In genomic region chr4:47483722-47484121, GRCh38 we compare ENCODE assay signal across 1 cellular context.
TF ChIP-seq lines count a peak whose summit lies in the region.

No MANE protein-coding gene starts in this region.

TF ChIP-seq in K562, 482 proteins besides CTCF, POLR2A, EP300 and RAD21:
- TF ChIP-seq CBX5 (IDR thresholded peaks at IDR 0.05; ENCODE audit: borderline replicate concordance, low read depth): no peak
- TF ChIP-seq EWSR1 (IDR thresholded peaks at IDR 0.05; ENCODE audit: borderline replicate concordance, low read depth, partially characterized antibody): no peak
- TF ChIP-seq RBM14 (IDR thresholded peaks at IDR 0.05; ENCODE audit: borderline replicate concordance, insufficient read depth, low read depth, low read length): no peak
- TF ChIP-seq ZNF780A (CRISPR knock-in tag; IDR thresholded peaks at IDR 0.05): no peak
- TF ChIP-seq ZNF696 (CRISPR knock-in tag; conservative IDR thresholded peaks at IDR 0.05): no peak
- TF ChIP-seq NR2F6 (CRISPR knock-in tag; IDR thresholded peaks at IDR 0.05): no peak
- TF ChIP-seq HDAC2 (IDR thresholded peaks at IDR 0.05): no peak
- no peak for TF ChIP-seq ZBTB2 (IDR thresholded peaks at IDR 0.05)
- TF ChIP-seq SNRNP70 (optimal IDR thresholded peaks at IDR 0.05; ENCODE audit: low read depth, low read length): no peak
- no peak for TF ChIP-seq TBP (optimal IDR thresholded peaks at IDR 0.05; ENCODE audit: low read depth, low read length)
- no peak for TF ChIP-seq CEBPB (tag; IDR thresholded peaks at IDR 0.05)
- TF ChIP-seq CHD1 (IDR thresholded peaks at IDR 0.05; ENCODE audit: low read length): no peak
- TF ChIP-seq XRCC5 (IDR thresholded peaks at IDR 0.05; ENCODE audit: low read depth, low read length): no peak
- no peak for TF ChIP-seq ZNF655 (CRISPR knock-in tag; IDR thresholded peaks at IDR 0.05)
- no peak for TF ChIP-seq ZFX (CRISPR knock-in tag; IDR thresholded peaks at IDR 0.05)
